Comparison of ENCODE assay signal across 21 cellular contexts in genomic region chr1:17200756-17201155, GRCh38. TPM values are rescaled to one million over a fixed set of nuclear protein-coding genes. Genes with fewer than 3 reads are reported as not detected.
DNase-seq lines count a peak whose midpoint lies in the region; ATAC-seq and TF ChIP-seq lines count a peak whose summit lies in the region.
"Had no signal": no experiment of that assay in that cellular context is flagged by ENCODE, and none has a peak within 500 bp of the region (broad histone marks: within the 10 kb centered on the region; RNA-seq: fewer than 3 reads in every experiment).

No MANE protein-coding gene starts in this region.

- no peak for TF ChIP-seq CTCF in Caco-2 (IDR thresholded peaks at IDR 0.05; ENCODE audit: insufficient read depth in 1 of 2, low read depth in 1 of 2, low read length in 1 of 2, severe bottlenecking in 1 of 2, unreplicated experiment in 1 of 2)
- TF ChIP-seq CTCF in OCI-LY3 (IDR thresholded peaks at IDR 0.05; ENCODE audit: low read depth, low read length): no peak
- TF ChIP-seq CTCF in coronary artery (IDR thresholded peaks at IDR 0.05): no peak
- TF ChIP-seq CTCF in mammary epithelial cell (conservative IDR thresholded peaks at IDR 0.05 in 1 of 2, IDR thresholded peaks at IDR 0.05 in 1 of 2; ENCODE audit: extremely low read depth in 1 of 2, insufficient read depth in 1 of 2, low read depth in 1 of 2, low read length in 2 of 2): no peak

- H3K36me3 ChIP-seq in Caco-2 (ENCODE audit: control insufficient read depth, insufficient read depth, low read length) (no peaks in the 10 kb centered on the region), OCI-LY3 (replicated peaks; ENCODE audit: low read depth, low read length) (no peaks in the 10 kb centered on the region), mesodermal cell (ENCODE audit: control insufficient read depth, insufficient read depth, low read length) (no peaks in the 10 kb centered on the region), mammary epithelial cell (ENCODE audit: insufficient read depth, low read length) (no peaks in the 10 kb centered on the region)
- H3K36me3 ChIP-seq: gastroesophageal sphincter, tibial artery had no signal

- H3K79me2 ChIP-seq in OCI-LY3 (ENCODE audit: low read length) (no peaks in the 10 kb centered on the region), mammary epithelial cell (ENCODE audit: insufficient read depth, low read length) (no peaks in the 10 kb centered on the region)

- no peak overlapping the region for H3K4me3 Mint-ChIP-seq in Caco-2 (ENCODE audit: unreplicated experiment)
- H3K4me3 Mint-ChIP-seq: nephron progenitor cell had no signal

- ATAC-seq in HG03469 (IDR thresholded peaks at IDR 0.05; ENCODE audit: unreplicated experiment): no peak
- ATAC-seq: gastroesophageal sphincter had no signal

- H3K36me3 Mint-ChIP-seq in Caco-2 (ENCODE audit: insufficient read depth, unreplicated experiment): no peaks in the 10 kb centered on the region

- H2AFZ ChIP-seq in OCI-LY3 (ENCODE audit: low read depth, low read length) (peak overlapping the region; percentile 54; the same call in 1 of the 2 replicates), mammary epithelial cell (ENCODE audit: low read depth, low read length) (no peak overlapping the region)
- H2AFZ ChIP-seq: GM23248 had no signal

- no peak overlapping the region for H3K27ac Mint-ChIP-seq in Caco-2 (ENCODE audit: unreplicated experiment)

- peaks cover 15% of the 10 kb centered on the region; the same call in 1 of the 2 replicates for H3K4me1 ChIP-seq in Caco-2
- H3K4me1 ChIP-seq in OCI-LY3 (ENCODE audit: low read length): peaks cover 10% of the 10 kb centered on the region
- H3K4me1 ChIP-seq in mesodermal cell (ENCODE audit: control insufficient read depth, insufficient read depth, low read length, poor library complexity, severe bottlenecking): peaks cover 27% of the 10 kb centered on the region
- peaks cover 16% of the 10 kb centered on the region for H3K4me1 ChIP-seq in mammary epithelial cell (ENCODE audit: insufficient read depth, low read length)
- H3K4me1 ChIP-seq: gastroesophageal sphincter, tibial artery had no signal

- H3K9me3 ChIP-seq in Caco-2 (no peaks in the 10 kb centered on the region), OCI-LY3 (ENCODE audit: insufficient read depth, low read length) (no peaks in the 10 kb centered on the region), mesodermal cell (ENCODE audit: control insufficient read depth, low read length) (no peaks in the 10 kb centered on the region), mammary epithelial cell (replicated peaks; ENCODE audit: insufficient read depth, low read length) (no peaks in the 10 kb centered on the region)
- H3K9me3 ChIP-seq: gastroesophageal sphincter, tibial artery had no signal

- BruUV-seq in Caco-2 (replicated peaks; lab: Mats Ljungman, UMichigan) (no TSS peak), mammary epithelial cell (replicated peaks; lab: Mats Ljungman, UMichigan) (no TSS peak)

- in situ Hi-C loops in mammary epithelial cell (cut with MboI; ENCODE audit: low sequenced_read_pairs in 2 of 2): no loop called here

- no peak overlapping the region for H3K9ac ChIP-seq in OCI-LY3 (ENCODE audit: low read length)
- H3K9ac ChIP-seq in mammary epithelial cell (ENCODE audit: insufficient read depth, low read length): no peak overlapping the region
- H3K9ac ChIP-seq: GM23248, KMS-11 had no signal

- dilution Hi-C loops in mammary epithelial cell (cut with HindIII; ENCODE audit: low sequenced_read_pairs): loop anchor here (5.0 kb wide), 2 partner anchors 97 to 172 kb away; partner anchors contain the start of gene PADI6

- H3K4me3 ChIP-seq in Caco-2 (ENCODE audit: low read depth, low read length) (no peak overlapping the region), OCI-LY3 (ENCODE audit: low read length) (no peak overlapping the region), coronary artery (no peak overlapping the region), mesodermal cell (ENCODE audit: extremely low read depth, insufficient read depth, low read length, poor library complexity, severe bottlenecking) (no peak overlapping the region), mammary epithelial cell (replicated peaks in 1 of 3; ENCODE audit: insufficient read depth in 1 of 3, low read depth in 2 of 3, low read length in 3 of 3) (no peak overlapping the region)
- H3K4me3 ChIP-seq: gastroesophageal sphincter, GM23248, tibial artery had no signal

- DNase-seq in Caco-2 (peak; percentile 13 to 19), coronary artery (ENCODE audit: low spot score) (peak; percentile 4), HuH-7 (ENCODE audit: low spot score) (no peak), mammary epithelial cell (no peak), OCI-M2 (lab: John Stamatoyannopoulos, UW; ENCODE audit: unreplicated experiment) (no peak)
- DNase-seq: activated CD4-positive, alpha-beta T cell treated with anti-CD3 and anti-CD28 coated beads, Interleukin-2, amount 10 ng/mL, durations not matched to agents 7 days and 5 days; amniotic stem cell; DMS153; GM23248; NCI-H1105 treated with DMSO at 0.1 percent for 48 hours; NCI-H526 treated with DMSO at 0.1 percent for 48 hours; OCI-M1; stimulated activated CD4-positive, alpha-beta T cell treated with anti-CD3 and anti-CD28 coated beads, Interleukin-12 subunit alpha, Interleukin-12 subunit beta, amount 100 ng/mL, for 4 hours had no signal

- CTCF ChIA-PET in Caco-2 (lab: Charles Lee) (no interaction called here), mammary epithelial cell (lab: Charles Lee; ENCODE audit: low non-redundant PET) (no interaction called here)

- POLR2A ChIA-PET in Caco-2 (lab: Charles Lee): no interaction called here

- no peak overlapping the region for H3K4me2 ChIP-seq in OCI-LY3 (ENCODE audit: low read length)
- no peak overlapping the region for H3K4me2 ChIP-seq in mammary epithelial cell (ENCODE audit: insufficient read depth, low read depth, low read length)
- H3K4me2 ChIP-seq: KMS-11 had no signal

- H3K27me3 Mint-ChIP-seq in Caco-2 (ENCODE audit: insufficient read depth, unreplicated experiment): peaks cover 5% of the 10 kb centered on the region

- H4K20me1 ChIP-seq in OCI-LY3 (ENCODE audit: insufficient read depth, low read length) (no peaks in the 10 kb centered on the region), mammary epithelial cell (ENCODE audit: insufficient read depth, low read length) (no peaks in the 10 kb centered on the region)

- H3K27ac ChIP-seq in OCI-LY3 (ENCODE audit: low read length) (no peak overlapping the region; the same call in 1 of the 2 replicates), coronary artery (no peak overlapping the region), mesodermal cell (ENCODE audit: low read depth, low read length, severe bottlenecking) (peak overlapping the region; percentile 78), mammary epithelial cell (ENCODE audit: insufficient read depth, low read depth, low read length) (no peak overlapping the region)
- H3K27ac ChIP-seq: gastroesophageal sphincter, GM23248, KMS-11, tibial artery had no signal

- 83% methylated on average over 1 of the region's 5 CpGs; no CpG with 5 or more reads in 1 of the 2 experiments for WGBS in mesodermal cell (ENCODE audit: insufficient coverage in 2 of 2), 2 experiments
- WGBS in mammary epithelial cell (ENCODE audit: low coverage, missing lambda C conversion rate): 86% methylated on average over 5 of the region's 5 CpGs

- H3K4me1 Mint-ChIP-seq in Caco-2 (ENCODE audit: low read depth, unreplicated experiment): no peaks in the 10 kb centered on the region

- intact Hi-C loops in Caco-2 (cut with micrococcal nuclease; ENCODE audit: unreplicated experiment): no loop called here
- intact Hi-C loops in mammary epithelial cell (cut with micrococcal nuclease): no loop called here

- H3K27me3 ChIP-seq in Caco-2 (replicated peaks; ENCODE audit: control insufficient read depth, insufficient read depth, low read length) (no peaks in the 10 kb centered on the region), OCI-LY3 (ENCODE audit: low read depth, low read length) (no peaks in the 10 kb centered on the region), mammary epithelial cell (ENCODE audit: insufficient read depth, low read length) (no peaks in the 10 kb centered on the region)

- H3K9me3 Mint-ChIP-seq in Caco-2 (ENCODE audit: unreplicated experiment): no peaks in the 10 kb centered on the region
- H3K9me3 Mint-ChIP-seq: activated CD4-positive, alpha-beta T cell treated with anti-CD3 and anti-CD28 coated beads, Interleukin-2, amount 10 ng/mL, durations not matched to agents 7 days and 5 days; nephron progenitor cell had no signal

RNA-seq across cellular contexts. Expression of gene PADI1, which starts 4.2 kb away (rescaled TPM):
- not detected in 2 replicates for total RNA-seq in Caco-2 (2022)
- polyA plus RNA-seq in mesodermal cell (2013, experiment 1 of 2): 0.33 TPM
- 0.25 TPM for polyA plus RNA-seq in mesodermal cell (2013, experiment 2 of 2)
- under 1 TPM; 0.17 to 0.40 TPM for total RNA-seq in mammary epithelial cell
- polyA plus RNA-seq in mammary epithelial cell: 0.32 TPM
- polyA minus RNA-seq in mammary epithelial cell: not detected
- total RNA-seq: activated CD4-positive, alpha-beta T cell treated with anti-CD3 and anti-CD28 coated beads, Interleukin-2, amount 10 ng/mL, durations not matched to agents 7 days and 5 days had no signal

RNA-seq across cellular contexts. Expression of gene PADI3, which starts 48.1 kb away (rescaled TPM):
- total RNA-seq in Caco-2 (2022) (not detected in 2 replicates), mammary epithelial cell (1 to 10 TPM; 1.3 to 7.7 TPM)
- polyA plus RNA-seq in mesodermal cell (2013, experiment 1 of 2): 0.15 TPM
- polyA plus RNA-seq in mesodermal cell (2013, experiment 2 of 2): 0.15 TPM
- polyA plus RNA-seq in mammary epithelial cell: 6.9 TPM
- 15.9 TPM for polyA minus RNA-seq in mammary epithelial cell
- total RNA-seq: activated CD4-positive, alpha-beta T cell treated with anti-CD3 and anti-CD28 coated beads, Interleukin-2, amount 10 ng/mL, durations not matched to agents 7 days and 5 days; cerebellum; GM23248 had no signal
- polyA plus RNA-seq: GM23248 had no signal

Comparison
In these comparisons a context has a peak if more than half of its experiments do, and no peak if none do; other contexts are left out.
1. DNase-seq: peak in Caco-2 (2 of 2) and coronary artery (single experiment); none in HuH-7 (single experiment), mammary epithelial cell (single experiment) and OCI-M2 (single experiment).